Comparison of ENCODE assay signal across 8 cellular contexts in the genomic region with DNA sequence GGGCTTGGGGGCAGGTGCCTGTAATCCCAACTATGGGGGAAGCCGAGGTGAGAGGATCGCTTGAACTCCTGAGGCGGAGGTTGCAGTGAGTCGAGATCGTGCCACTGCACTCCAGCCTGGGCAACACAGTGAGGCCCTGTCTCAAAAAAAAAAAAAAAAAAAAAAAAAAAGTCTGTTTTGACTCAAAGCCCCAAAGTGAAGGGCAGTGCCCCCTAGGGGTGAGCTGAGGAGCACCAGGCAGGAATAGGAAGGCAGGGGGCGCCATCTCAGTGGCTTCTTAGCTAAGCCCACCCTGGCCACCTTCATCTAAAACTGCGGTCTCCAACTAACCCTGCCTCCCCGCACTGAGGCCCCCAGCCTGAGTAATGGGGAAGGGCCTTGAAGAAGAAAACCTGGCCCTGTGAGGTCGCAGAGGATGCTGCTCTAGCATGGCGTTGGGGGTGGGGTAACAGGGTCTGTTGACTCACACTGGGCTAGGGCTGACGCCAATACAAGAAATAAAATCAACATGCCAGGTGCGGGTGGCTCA. TPM values are rescaled to one million over a fixed set of nuclear protein-coding genes. Genes with fewer than 3 reads are reported as not detected.
DNase-seq lines count a peak whose midpoint lies in the region; ATAC-seq and TF ChIP-seq lines count a peak whose summit lies in the region.

No MANE protein-coding gene starts in this region.

- no peaks in the 10 kb centered on the region for H3K9me3 Mint-ChIP-seq in activated B cell treated with CpG ODN at 0.5 μM for 24 hours

- no peaks in the 10 kb centered on the region for H4K20me1 ChIP-seq in fibroblast of lung (ENCODE audit: control insufficient read depth, extremely low read depth, insufficient read depth, low read length)

- CTCF ChIA-PET in activated B cell treated with CpG ODN at 0.5 μM for 24 hours (lab: Charles Lee): interaction anchor here (1.1 kb wide), 1 partner anchor 8 kb away, joined by 4 read pairs; no protein-coding TSS in a partner anchor

- peaks cover 70% of the 10 kb centered on the region for H3K4me1 ChIP-seq in HUES64 (ENCODE audit: insufficient read depth, low read length)
- no peaks in the 10 kb centered on the region for H3K4me1 ChIP-seq in fibroblast of lung (ENCODE audit: control insufficient read depth, extremely low read depth, insufficient read depth, low read length)

- H3K27ac ChIP-seq in HUES64 (ENCODE audit: low read depth, low read length) (peak overlapping the region; percentile 45; the same call in 1 of the 2 replicates), fibroblast of lung (ENCODE audit: insufficient read depth, low read length) (no peak overlapping the region)

- H3K9me3 ChIP-seq in HUES64 (ENCODE audit: insufficient read depth, low read depth, low read length) (no peaks in the 10 kb centered on the region), fibroblast of lung (ENCODE audit: control insufficient read depth, insufficient read depth, low read depth, low read length) (no peaks in the 10 kb centered on the region)

- WGBS in HUES64: 59% methylated on average over 11 of the region's 12 CpGs
- 86 to 90% methylated on average over 12 of the region's 12 CpGs for WGBS in lower leg skin, 2 donors

- H3K27ac Mint-ChIP-seq in activated B cell treated with CpG ODN at 0.5 μM for 24 hours: no peak overlapping the region

- H3K27me3 Mint-ChIP-seq in activated B cell treated with CpG ODN at 0.5 μM for 24 hours: no peaks in the 10 kb centered on the region

- no peaks in the 10 kb centered on the region for H3K4me1 Mint-ChIP-seq in activated B cell treated with CpG ODN at 0.5 μM for 24 hours

- peaks cover 84% of the 10 kb centered on the region for H3K36me3 ChIP-seq in HUES64 (ENCODE audit: insufficient read depth, low read length)
- no peaks in the 10 kb centered on the region for H3K36me3 ChIP-seq in fibroblast of lung (ENCODE audit: control insufficient read depth, insufficient read depth, low read length)

- no peaks in the 10 kb centered on the region for H3K79me2 ChIP-seq in fibroblast of lung (ENCODE audit: control insufficient read depth, insufficient read depth, low read length)

- POLR2A ChIA-PET in activated B cell treated with CpG ODN at 0.5 μM for 24 hours (lab: Charles Lee): no interaction called here

- ATAC-seq in activated B cell treated with CpG ODN at 0.5 μM for 24 hours (ENCODE audit: low read depth): peak; percentile 60

- H3K4me2 ChIP-seq in fibroblast of lung (ENCODE audit: extremely low read depth, insufficient read depth, low read length): no peak overlapping the region

- no peak overlapping the region for H3K4me3 Mint-ChIP-seq in activated B cell treated with CpG ODN at 0.5 μM for 24 hours

- H3K4me3 ChIP-seq in HUES64 (ENCODE audit: low read length): no peak overlapping the region
- no peak overlapping the region for H3K4me3 ChIP-seq in fibroblast of lung (replicated peaks in 1 of 4; ENCODE audit: control extremely low read depth in 1 of 4, insufficient read depth in 1 of 4, low read depth in 3 of 4, low read length in 4 of 4)
- H3K4me3 ChIP-seq in lower leg skin (ENCODE audit: low read depth, poor library complexity, severe bottlenecking): no peak overlapping the region

- DNase-seq in CMK (ENCODE audit: low read depth) (peak; percentile 31), activated B cell treated with CpG ODN at 0.5 μM for 24 hours (no peak), fibroblast of lung (ENCODE audit: low read depth in 2 of 2) (no peak), GF-D8 (lab: John Stamatoyannopoulos, UW) (no peak), lower leg skin (ENCODE audit: low spot score in 2 of 2) (no peak), NCI-H187 (lab: John Stamatoyannopoulos, UW) (no peak)
- peak; percentile 17 for DNase-seq in stimulated activated CD4-positive, alpha-beta T cell treated with anti-CD3 and anti-CD28 coated beads, Interleukin-12 subunit alpha, Interleukin-12 subunit beta, amount 100 ng/mL, for 4 hours

- TF ChIP-seq POLR2A in lower leg skin (IDR thresholded peaks at IDR 0.05): no peak

- H3K27me3 ChIP-seq in HUES64 (ENCODE audit: insufficient read depth, low read length) (no peaks in the 10 kb centered on the region), fibroblast of lung (ENCODE audit: control insufficient read depth, insufficient read depth, low read length) (no peaks in the 10 kb centered on the region)

- intact Hi-C loops in activated B cell treated with CpG ODN at 0.5 μM for 24 hours (cut with micrococcal nuclease) (no loop called here), lower leg skin (cut with DNase I; ENCODE audit: low total_unique reads) (no loop called here)

- no peak overlapping the region for H2AFZ ChIP-seq in fibroblast of lung (ENCODE audit: low read length)

- TF ChIP-seq CTCF in activated B cell treated with CpG ODN at 0.5 μM for 24 hours (IDR thresholded peaks at IDR 0.05) (no peak), fibroblast of lung (conservative IDR thresholded peaks at IDR 0.05 in 1 of 2, IDR thresholded peaks at IDR 0.05 in 1 of 2; ENCODE audit: low read depth in 1 of 2, low read length in 2 of 2) (peak; percentile 46 to 70), lower leg skin (IDR thresholded peaks at IDR 0.05) (no peak)

- no peaks in the 10 kb centered on the region for H3K36me3 Mint-ChIP-seq in activated B cell treated with CpG ODN at 0.5 μM for 24 hours (ENCODE audit: low read depth)

- H3K9ac ChIP-seq in HUES64 (ENCODE audit: low read depth, low read length) (no peak overlapping the region), fibroblast of lung (ENCODE audit: insufficient read depth, low read length) (no peak overlapping the region)

RNA-seq across cellular contexts. Expression of a gene that starts 9.8 kb away (rescaled TPM):
- polyA plus RNA-seq in HUES64 (2013, experiment 1 of 2): 315 TPM
- polyA plus RNA-seq in HUES64 (2013, experiment 2 of 2): 331 TPM
- 0.93 and 1.4 TPM in 2 replicates for total RNA-seq in activated B cell treated with CpG ODN at 0.5 μM for 24 hours
- 0.17 and 0.26 TPM in 2 replicates for total RNA-seq in fibroblast of lung
- polyA plus RNA-seq in fibroblast of lung: 0.27 and 0.86 TPM in 2 replicates
- 0.49 and 0.68 TPM in 2 replicates for polyA plus RNA-seq in fibroblast of lung (2012)
- 1.7 and 6.1 TPM in 2 replicates for polyA minus RNA-seq in fibroblast of lung (ENCODE audit: low replicate concordance)
- total RNA-seq in lower leg skin: 10 to 100 TPM in 2 of 4 donors, 1 to 10 TPM in 2; 4.3 to 20.2 (median 13.8) TPM

Comparison
In these comparisons a context has a peak if more than half of its experiments do, and no peak if none do; other contexts are left out.
1. DNase-seq: peak in CMK (single experiment) and stimulated activated CD4-positive, alpha-beta T cell treated with anti-CD3 and anti-CD28 coated beads, Interleukin-12 subunit alpha, Interleukin-12 subunit beta, amount 100 ng/mL, for 4 hours (single experiment); none in activated B cell treated with CpG ODN at 0.5 μM for 24 hours (single experiment), fibroblast of lung (0 of 2), GF-D8 (single experiment), lower leg skin (0 of 2) and NCI-H187 (0 of 2).
2. CTCF ChIP-seq: peak in fibroblast of lung (2 of 2); none in activated B cell treated with CpG ODN at 0.5 μM for 24 hours (single experiment) and lower leg skin (0 of 3).